10 cellular contexts compared by ENCODE assay signal in the genomic region with DNA sequence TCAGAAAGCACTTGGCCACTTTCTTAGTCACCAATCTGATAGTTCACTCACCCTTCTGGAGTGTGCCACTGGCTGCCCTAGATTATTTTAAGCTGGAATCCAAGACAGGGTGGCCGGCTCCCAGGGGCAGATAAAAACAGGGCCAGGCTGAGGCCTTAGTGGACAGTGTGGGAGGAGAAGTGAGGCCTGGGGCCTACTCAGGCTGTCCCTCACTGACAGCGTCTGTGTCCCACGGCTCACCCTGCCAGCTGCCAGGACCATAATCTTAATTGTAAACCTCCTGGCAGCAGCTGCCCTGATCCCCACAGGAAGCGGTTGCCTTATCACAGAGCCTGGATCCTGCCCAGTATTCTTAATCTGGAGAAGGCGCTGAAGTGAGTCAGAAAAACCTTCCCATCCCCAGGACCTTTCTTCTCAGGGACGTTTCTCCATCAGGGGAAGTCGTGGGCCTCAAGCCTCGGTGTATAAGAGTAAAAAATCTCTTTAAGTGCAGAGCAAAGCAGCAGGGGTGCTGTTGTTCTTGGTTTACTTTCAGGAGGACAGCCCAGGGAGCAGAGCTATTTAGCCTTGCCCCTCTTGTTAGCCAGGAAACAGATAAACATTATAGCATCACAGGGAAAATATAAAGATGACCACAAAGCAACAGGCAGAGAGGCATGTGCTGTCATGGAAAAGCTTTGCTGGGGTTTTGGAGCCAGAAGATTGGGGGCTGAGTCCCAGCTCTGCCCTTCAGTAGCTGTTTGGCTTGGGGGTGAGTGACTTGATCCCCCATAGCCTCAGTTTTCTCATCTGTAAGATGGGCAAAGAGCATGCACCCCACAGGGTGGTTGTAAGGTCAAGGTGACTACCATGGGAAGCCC. TPM values are rescaled to one million over a fixed set of nuclear protein-coding genes. Genes with fewer than 3 reads are reported as not detected.
A peak's percentile ranks its signal among the peaks of the same experiment; 100 is the strongest.
DNase-seq lines count a peak whose midpoint lies in the region; ATAC-seq and TF ChIP-seq lines count a peak whose summit lies in the region.
"Had no signal": no experiment of that assay in that cellular context is flagged by ENCODE, and none has a peak within 500 bp of the region (broad histone marks: within the 10 kb centered on the region; RNA-seq: fewer than 3 reads in every experiment).

No MANE protein-coding gene starts in this region.

- TF ChIP-seq CTCF in brain microvascular endothelial cell (IDR thresholded peaks at IDR 0.05; ENCODE audit: low read depth, low read length, missing control alignments): peak; percentile 7
- TF ChIP-seq CTCF in lower lobe of right lung (IDR thresholded peaks at IDR 0.05): no peak
- no peak for TF ChIP-seq CTCF in upper lobe of right lung (IDR thresholded peaks at IDR 0.05)
- TF ChIP-seq CTCF in GM13977 (IDR thresholded peaks at IDR 0.05; ENCODE audit: extremely low read depth, insufficient read depth, missing control alignments): no peak

- no peaks in the 10 kb centered on the region for H3K27me3 ChIP-seq in brain microvascular endothelial cell (replicated peaks)
- no peaks in the 10 kb centered on the region for H3K27me3 ChIP-seq in lower lobe of right lung (ENCODE audit: low read depth)
- no peaks in the 10 kb centered on the region for H3K27me3 ChIP-seq in upper lobe of right lung

- H3K27ac ChIP-seq in brain microvascular endothelial cell (peak overlapping the region; percentile 75), lower lobe of right lung (peak overlapping the region; percentile 66), upper lobe of right lung (peak overlapping the region; percentile 70)

- DNase-seq in M059J (ENCODE audit: low read depth) (peak; percentile 95), brain microvascular endothelial cell (peak; percentile 95), lower lobe of right lung (no peak), upper lobe of right lung (no peak), GM13977 (ENCODE audit: low spot score) (no peak)
- DNase-seq: activated CD4-positive, alpha-beta T cell treated with anti-CD3 and anti-CD28 coated beads, Interleukin-2, amount 50 U/mL, for 1 hour; stimulated activated CD4-positive, alpha-beta T cell treated with anti-CD3 and anti-CD28 coated beads, Interleukin-4, amount 100 ng/mL, for 24 hours had no signal

- intact Hi-C loops in lower lobe of right lung (cut with DNase I) (no loop called here), upper lobe of right lung (cut with DNase I) (no loop called here)

- H3K4me1 ChIP-seq in lower lobe of right lung (peaks cover 24% of the 10 kb centered on the region), upper lobe of right lung (peaks cover 23% of the 10 kb centered on the region)

- H3K36me3 ChIP-seq in brain microvascular endothelial cell (replicated peaks) (no peaks in the 10 kb centered on the region), lower lobe of right lung (no peaks in the 10 kb centered on the region), upper lobe of right lung (no peaks in the 10 kb centered on the region)

- H3K9me3 ChIP-seq in lower lobe of right lung: no peaks in the 10 kb centered on the region
- no peaks in the 10 kb centered on the region for H3K9me3 ChIP-seq in upper lobe of right lung

- no peak overlapping the region for H3K4me3 ChIP-seq in brain microvascular endothelial cell (ENCODE audit: low read depth, low read length)
- H3K4me3 ChIP-seq in lower lobe of right lung: no peak overlapping the region
- no peak overlapping the region for H3K4me3 ChIP-seq in upper lobe of right lung

- in situ Hi-C loops in brain microvascular endothelial cell (cut with HindIII; ENCODE audit: low pct_ligation_motif_present, low sequenced_read_pairs): no loop called here
- in situ Hi-C loops in GM13977 (cut with MboI; ENCODE audit: low pct_unique_long_range_greater_than_20kb, low sequenced_read_pairs, unreplicated experiment): no loop called here

- ATAC-seq in lower lobe of right lung (peak; percentile 64 to 67), upper lobe of right lung (peak; percentile 53), GM21619 (IDR thresholded peaks at IDR 0.05; ENCODE audit: unreplicated experiment) (no peak), GM18861 (IDR thresholded peaks at IDR 0.05; ENCODE audit: unreplicated experiment) (no peak), GM18868 (IDR thresholded peaks at IDR 0.05; ENCODE audit: unreplicated experiment) (no peak)

RNA-seq across cellular contexts. Expression of a gene that starts 39.6 kb away (rescaled TPM):
- 1.1 and 2.5 TPM in 2 replicates for total RNA-seq in M059J (2014; rRNA removed; shearing (Covaris generic))
- 38.4 TPM for total RNA-seq in lower lobe of right lung
- 46.4 TPM for total RNA-seq in upper lobe of right lung

Comparison
In these comparisons a context has a peak if more than half of its experiments do, and no peak if none do; other contexts are left out.
1. DNase-seq: peak in M059J (single experiment) and brain microvascular endothelial cell (single experiment); none in lower lobe of right lung (single experiment), upper lobe of right lung (single experiment) and GM13977 (single experiment).
2. ATAC-seq: peak in lower lobe of right lung (2 of 2) and upper lobe of right lung (single experiment); none in GM21619 (single experiment), GM18861 (single experiment) and GM18868 (single experiment).
3. RNA of a gene that starts 39.6 kb away (total RNA-seq): 46.4 TPM in upper lobe of right lung (single experiment) and 38.4 TPM in lower lobe of right lung (single experiment); 1.1 to 2.5 TPM in M059J; every median in the first group is over 10 times any median in the second.
4. Peak in every context shown above with its lines, with median percentiles within 50 percentile points of each other: H3K27ac ChIP-seq.